ENCODE assay signal across 9 cellular contexts in genomic region chr10:68163735-68164134, GRCh38. TPM values are rescaled to one million over a fixed set of nuclear protein-coding genes. Genes with fewer than 3 reads are reported as not detected.
A peak's percentile ranks its signal among the peaks of the same experiment; 100 is the strongest.
DNase-seq lines count a peak whose midpoint lies in the region; ATAC-seq and TF ChIP-seq lines count a peak whose summit lies in the region.
"Had no signal": no experiment of that assay in that cellular context is flagged by ENCODE, and none has a peak within 500 bp of the region (broad histone marks: within the 10 kb centered on the region; RNA-seq: fewer than 3 reads in every experiment).

No MANE protein-coding gene starts in this region.

- no peak overlapping the region for H3K27ac Mint-ChIP-seq in CD4-positive, alpha-beta T cell
- no peak overlapping the region; a peak in 1 of 7 replicates for H3K27ac Mint-ChIP-seq in H9

- no peak overlapping the region for H3K9ac ChIP-seq in H9 (ENCODE audit: extremely low read depth, insufficient read length, low read length)

- no CpG with 5 or more reads among the region's 2 CpGs for WGBS in H9 (ENCODE audit: extremely low coverage, insufficient read length, low lambda C conversion rate)

- intact Hi-C loops in CD4-positive, alpha-beta T cell (cut with DNase I, micrococcal nuclease), result no loop called here

- H3K79me1 ChIP-seq in H9 (ENCODE audit: insufficient read depth, low read depth, low read length, poor library complexity, severe bottlenecking), result no peaks in the 10 kb centered on the region

- H3K4me1 ChIP-seq in osteoblast (ENCODE audit: insufficient read depth, low read length), result peaks cover 6% of the 10 kb centered on the region
- no peaks in the 10 kb centered on the region for H3K4me1 ChIP-seq in H9 (ENCODE audit: insufficient read depth, low read length)

- H3K4me2 ChIP-seq in osteoblast (ENCODE audit: insufficient read depth, low read length) (no peak overlapping the region), H9 (ENCODE audit: insufficient read depth, insufficient read length, low read length) (no peak overlapping the region)

- H3K27me3 Mint-ChIP-seq in CD4-positive, alpha-beta T cell, result no peaks in the 10 kb centered on the region
- no peaks in the 10 kb centered on the region for H3K27me3 Mint-ChIP-seq in H9 (ENCODE audit: low read depth)

- H3K18ac ChIP-seq in H9 (ENCODE audit: insufficient read length, low read depth, low read length), result no peak overlapping the region

- no peak overlapping the region for H2BK12ac ChIP-seq in H9 (ENCODE audit: insufficient read length, low read depth, low read length)

- H3K4me3 ChIP-seq in osteoblast (ENCODE audit: insufficient read depth, low read length), result no peak overlapping the region
- no peak overlapping the region for H3K4me3 ChIP-seq in MG63
- H3K4me3 ChIP-seq: coronary artery had no signal

- TF ChIP-seq CTCF in osteoblast (IDR thresholded peaks at IDR 0.05; ENCODE audit: extremely low read depth, low read depth, low read length) (no peak), H9 (conservative IDR thresholded peaks at IDR 0.05) (no peak)
- no peak for TF ChIP-seq CTCF in CD4-positive, alpha-beta T cell (IDR thresholded peaks at IDR 0.05)

- H3K27ac ChIP-seq in osteoblast (ENCODE audit: low read depth, low read length) (no peak overlapping the region), H9 (ENCODE audit: insufficient read length, low read depth, low read length) (no peak overlapping the region)
- H3K27ac ChIP-seq in CD4-positive, alpha-beta T cell (ENCODE audit: low read depth, low read length), result no peak overlapping the region
- H3K27ac ChIP-seq: coronary artery had no signal

- H3K4ac ChIP-seq in H9 (ENCODE audit: low read depth, low read length), result no peak overlapping the region

- H3K23ac ChIP-seq in H9 (ENCODE audit: insufficient read length, low read depth, low read length), result no peak overlapping the region

- no peak overlapping the region for H2BK20ac ChIP-seq in H9 (ENCODE audit: low read depth, low read length, poor library complexity, severe bottlenecking)

- ATAC-seq in GM19023 (IDR thresholded peaks at IDR 0.05; ENCODE audit: unreplicated experiment) (peak; percentile 96), GM21619 (IDR thresholded peaks at IDR 0.05; ENCODE audit: unreplicated experiment) (peak; percentile 98), HG03280 (IDR thresholded peaks at IDR 0.05; ENCODE audit: unreplicated experiment) (peak; percentile 85)
- ATAC-seq in CD4-positive, alpha-beta T cell (ENCODE audit: poor library complexity), result no peak

- no peak overlapping the region for H4K5ac ChIP-seq in H9 (ENCODE audit: insufficient read length, low read depth, low read length)

- H3K36me3 Mint-ChIP-seq in CD4-positive, alpha-beta T cell (ENCODE audit: low read depth), result no peaks in the 10 kb centered on the region
- H3K36me3 Mint-ChIP-seq in H9 (ENCODE audit: insufficient read depth in 1 of 3, low read depth in 3 of 3), result no peaks in the 10 kb centered on the region

- no peak overlapping the region for H2BK5ac ChIP-seq in H9 (ENCODE audit: insufficient read length, low read length)

- H3K23me2 ChIP-seq in H9 (ENCODE audit: insufficient read length, low read depth, low read length, poor library complexity, severe bottlenecking), result no peaks in the 10 kb centered on the region

- peak; percentile 17 for DNase-seq in osteoblast (ENCODE audit: insufficient read length, low spot score, missing footprints)
- DNase-seq in CD4-positive, alpha-beta T cell, result no peak
- DNase-seq in MG63, result no peak
- no peak for DNase-seq in H9
- DNase-seq: NCI-H446 treated with DMSO at 0.1 percent for 48 hours had no signal

- H2AFZ ChIP-seq in osteoblast (ENCODE audit: low read length) (no peak overlapping the region), H9 (ENCODE audit: low read length) (no peak overlapping the region)

- POLR2A ChIA-PET in CD4-positive, alpha-beta T cell (lab: Charles Lee), result no interaction called here

- H3K4me1 Mint-ChIP-seq in CD4-positive, alpha-beta T cell (ENCODE audit: low read depth), result no peaks in the 10 kb centered on the region
- H3K4me1 Mint-ChIP-seq in H9, result no peaks in the 10 kb centered on the region

- no peak overlapping the region for H2AK5ac ChIP-seq in H9 (ENCODE audit: insufficient read length, low read length)

- no peak overlapping the region for H2BK120ac ChIP-seq in H9 (ENCODE audit: low read depth, low read length, poor library complexity, severe bottlenecking)

- no peaks in the 10 kb centered on the region for H3K27me3 ChIP-seq in osteoblast (ENCODE audit: insufficient read depth, low read length)
- H3K27me3 ChIP-seq in CD4-positive, alpha-beta T cell (ENCODE audit: control insufficient read depth, insufficient read depth, low read length), result no peaks in the 10 kb centered on the region
- H3K27me3 ChIP-seq in MG63, result no peaks in the 10 kb centered on the region
- no peaks in the 10 kb centered on the region for H3K27me3 ChIP-seq in H9 (ENCODE audit: insufficient read depth, low read length)

- H4K8ac ChIP-seq in H9 (replicated peaks; ENCODE audit: insufficient read length, low read depth, low read length), result no peak overlapping the region

- H3K79me2 ChIP-seq in osteoblast (ENCODE audit: insufficient read depth, low read length) (no peaks in the 10 kb centered on the region), H9 (ENCODE audit: insufficient read depth, low read length) (no peaks in the 10 kb centered on the region)

- H4K20me1 ChIP-seq in osteoblast (ENCODE audit: insufficient read depth, low read length) (no peaks in the 10 kb centered on the region), H9 (ENCODE audit: control insufficient read depth, insufficient read depth, insufficient read length) (no peaks in the 10 kb centered on the region)

- H3K9me3 ChIP-seq in osteoblast (ENCODE audit: low read depth, low read length) (no peaks in the 10 kb centered on the region), MG63 (no peaks in the 10 kb centered on the region), H9 (ENCODE audit: control insufficient read depth, low read depth, low read length) (no peaks in the 10 kb centered on the region)
- no peaks in the 10 kb centered on the region for H3K9me3 ChIP-seq in CD4-positive, alpha-beta T cell (ENCODE audit: control insufficient read depth, low read length)

- no peaks in the 10 kb centered on the region for H3K9me3 Mint-ChIP-seq in CD4-positive, alpha-beta T cell
- H3K9me3 Mint-ChIP-seq in H9, result no peaks in the 10 kb centered on the region

- no peak overlapping the region for H2BK15ac ChIP-seq in H9 (ENCODE audit: low read depth, low read length)

- CTCF ChIA-PET in CD4-positive, alpha-beta T cell (lab: Charles Lee), result no interaction called here

- H4K91ac ChIP-seq in H9 (ENCODE audit: insufficient read length, low read depth, low read length), result no peak overlapping the region

- no peak overlapping the region for H3K4me3 Mint-ChIP-seq in CD4-positive, alpha-beta T cell
- H3K4me3 Mint-ChIP-seq in H9, result no peak overlapping the region

- H3K14ac ChIP-seq in H9 (ENCODE audit: insufficient read depth, low read length), result no peak overlapping the region

- peaks cover 62% of the 10 kb centered on the region for H3K36me3 ChIP-seq in osteoblast (ENCODE audit: insufficient read depth, low read length)
- H3K36me3 ChIP-seq in MG63, result peaks cover 88% of the 10 kb centered on the region

- no peak overlapping the region for H3K56ac ChIP-seq in H9 (ENCODE audit: insufficient read length, low read depth, low read length)

- no peak overlapping the region for H3T11ph ChIP-seq in H9 (ENCODE audit: low read length)

RNA-seq across cellular contexts. Expression of gene MYPN, which starts 54.4 kb away (rescaled TPM):
- total RNA-seq in osteoblast (1.5 and 1.8 TPM in 2 replicates), H9 (2021) (not detected in 2 replicates)
- total RNA-seq in CD4-positive, alpha-beta T cell, result not detected
- total RNA-seq in MG63 (2014; rRNA removed; shearing (Covaris generic); ENCODE audit: low replicate concordance), result 28.9 and 31.3 TPM in 2 replicates

Comparison
In these comparisons a context has a peak if more than half of its experiments do, and no peak if none do; other contexts are left out.
1. RNA of gene MYPN, which starts 54.4 kb away (total RNA-seq): 28.9 to 31.3 TPM in MG63; 1.5 to 1.8 TPM in osteoblast, not detected in CD4-positive, alpha-beta T cell and not detected in H9; every median in the first group is over 10 times any median in the second.